ENCODE assay signal across 8 cellular contexts in the genomic region with DNA sequence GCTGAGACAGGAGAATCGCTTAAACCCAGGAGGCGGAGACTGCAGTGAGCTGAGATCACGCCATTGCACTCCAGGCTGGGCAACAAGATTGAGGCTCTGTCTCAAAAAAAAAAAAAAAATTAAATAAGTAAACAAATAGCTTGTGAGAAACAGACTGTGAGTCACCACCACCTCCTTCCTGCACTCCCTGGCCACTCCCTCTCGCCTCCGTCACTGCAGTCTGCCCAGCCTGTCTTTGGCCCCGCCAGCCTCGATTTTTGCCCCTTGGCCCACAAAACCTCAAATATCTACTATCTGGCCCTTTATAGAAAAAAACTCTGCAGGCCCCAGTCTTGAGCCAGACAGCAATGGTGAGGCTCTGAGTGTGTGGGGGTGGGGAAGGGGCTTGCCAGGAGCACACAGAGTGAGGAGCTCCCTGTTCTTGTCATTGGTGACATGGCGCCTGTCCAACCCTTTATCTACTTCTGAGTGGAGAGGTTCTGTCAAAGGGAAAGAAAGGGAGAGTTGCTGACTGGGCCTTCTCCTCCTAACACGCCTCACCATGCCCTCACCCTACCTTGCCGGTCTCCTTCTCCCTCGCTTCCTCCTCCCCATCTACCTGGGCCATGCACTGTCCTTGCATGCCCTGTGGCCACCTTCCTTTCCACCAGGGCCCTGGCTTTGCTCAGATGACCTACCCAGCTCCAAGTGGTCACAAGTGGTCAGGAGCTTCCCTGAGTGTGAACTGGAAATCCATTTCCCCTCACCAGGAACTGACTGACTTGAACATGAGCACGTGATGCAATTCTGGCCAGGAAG. TPM values are rescaled to one million over a fixed set of nuclear protein-coding genes. Genes with fewer than 3 reads are reported as not detected.
DNase-seq lines count a peak whose midpoint lies in the region; ATAC-seq and TF ChIP-seq lines count a peak whose summit lies in the region.

No MANE protein-coding gene starts in this region.

- ATAC-seq in IMR-90 (ENCODE audit: low read depth) = peak; percentile 88
- ATAC-seq in GM21619 (IDR thresholded peaks at IDR 0.05; ENCODE audit: unreplicated experiment) = no peak
- no peak for ATAC-seq in HG03432 (IDR thresholded peaks at IDR 0.05; ENCODE audit: unreplicated experiment)

- peaks cover 6% of the 10 kb centered on the region; the same call in 1 of the 2 replicates for H3K9me1 ChIP-seq in IMR-90 (ENCODE audit: insufficient read depth, low read length)

- no peak for TF ChIP-seq CTCF in IMR-90 (conservative IDR thresholded peaks at IDR 0.05; ENCODE audit: low read depth, low read length)
- no peak for TF ChIP-seq CTCF in adrenal gland (IDR thresholded peaks at IDR 0.05)
- TF ChIP-seq CTCF in tibial nerve (IDR thresholded peaks at IDR 0.05) = no peak

- CTCF ChIA-PET in IMR-90 (lab: Yijun Ruan, JAX) = no interaction called here

- dilution Hi-C loops in IMR-90 (cut with HindIII; ENCODE audit: low sequenced_read_pairs, unreplicated experiment) = no loop called here

- no peak overlapping the region for H2BK5ac ChIP-seq in IMR-90 (ENCODE audit: low read depth, low read length, poor library complexity, severe bottlenecking)

- H2BK15ac ChIP-seq in IMR-90 (ENCODE audit: low read depth, low read length) = peak overlapping the region; percentile 4; the same call in 1 of the 3 replicates

- H3K27ac ChIP-seq in ACC112 (ENCODE audit: low read depth, low read length) (peak overlapping the region; percentile 65), IMR-90 (ENCODE audit: insufficient read depth, low read length) (no peak overlapping the region), adrenal gland (peak overlapping the region; percentile 56 to 79 (median 65)), tibial nerve (peak overlapping the region in 3 of 4 donors; percentile 42 to 64 (median 44))

- peaks cover 16% of the 10 kb centered on the region for H3K4me1 ChIP-seq in ACC112 (ENCODE audit: control insufficient read depth, insufficient read depth, low read length, unreplicated experiment)
- H3K4me1 ChIP-seq in IMR-90 (ENCODE audit: control insufficient read depth, insufficient read depth, low read length) = peaks cover 9% of the 10 kb centered on the region
- H3K4me1 ChIP-seq in adrenal gland (replicated peaks in 1 of 2) = peaks cover 0 to 14% of the 10 kb centered on the region in 2 donors
- H3K4me1 ChIP-seq in tibial nerve = peaks cover 0 to 6% (median 2%) of the 10 kb centered on the region in 4 donors

- H3K79me1 ChIP-seq in IMR-90 (ENCODE audit: low read depth in 1 of 2, low read length in 2 of 2) = no peaks in the 10 kb centered on the region; a peak in 1 of 4 replicates

- no peak overlapping the region for H4K91ac ChIP-seq in IMR-90 (ENCODE audit: insufficient read depth, low read depth, low read length)

- no peak overlapping the region for H3K23ac ChIP-seq in IMR-90 (ENCODE audit: low read depth, low read length)

- H2BK120ac ChIP-seq in IMR-90 (ENCODE audit: low read depth, low read length) = no peak overlapping the region

- WGBS in IMR-90 (ENCODE audit: extremely low coverage in 2 of 2, insufficient read length in 1 of 2), 2 experiments = no CpG with 5 or more reads among the region's 12 CpGs
- WGBS in adrenal gland, 4 donors = 60 to 66% (median 62%) methylated on average over 12 of the region's 12 CpGs
- 86 to 88% methylated on average over 12 of the region's 12 CpGs for WGBS in tibial nerve, 2 donors

- H2AK5ac ChIP-seq in IMR-90 (ENCODE audit: low read depth, low read length) = peak overlapping the region; percentile 74

- no peak overlapping the region for H3K56ac ChIP-seq in IMR-90 (ENCODE audit: extremely low read depth, insufficient read depth, low read length)

- H3K9me3 ChIP-seq in IMR-90 (ENCODE audit: control insufficient read depth, insufficient read depth, low read length) (no peaks in the 10 kb centered on the region), adrenal gland (replicated peaks in 1 of 3) (no peaks in the 10 kb centered on the region), tibial nerve (no peaks in the 10 kb centered on the region)

- no peak overlapping the region for H3K4me2 ChIP-seq in IMR-90 (ENCODE audit: low read depth, low read length)

- TF ChIP-seq RAD21 in IMR-90 (IDR thresholded peaks at IDR 0.05; ENCODE audit: low read length) = no peak

- H3K4me3 ChIP-seq in ACC112 (ENCODE audit: low read depth, low read length) = no peak overlapping the region
- no peak overlapping the region for H3K4me3 ChIP-seq in IMR-90 (ENCODE audit: insufficient read depth, low read depth, low read length)
- no peak overlapping the region for H3K4me3 ChIP-seq in adrenal gland
- no peak overlapping the region for H3K4me3 ChIP-seq in tibial nerve

- no peak overlapping the region for H2BK20ac ChIP-seq in IMR-90 (ENCODE audit: low read depth, low read length)

- no peak overlapping the region for H2AFZ ChIP-seq in ACC112 (ENCODE audit: low read length, unreplicated experiment)
- peak overlapping the region; percentile 64 for H2AFZ ChIP-seq in IMR-90 (replicated peaks; ENCODE audit: low read length, poor library complexity)

- no TSS peak for BruUV-seq in IMR-90 (replicated peaks; lab: Mats Ljungman, UMichigan)

- no peak for TF ChIP-seq POLR2A in IMR-90 (IDR thresholded peaks at IDR 0.05; ENCODE audit: low read depth, low read length)
- TF ChIP-seq POLR2A in adrenal gland (IDR thresholded peaks at IDR 0.05) = no peak
- no peak for TF ChIP-seq POLR2A in tibial nerve (IDR thresholded peaks at IDR 0.05)

- no peak overlapping the region for H3K4ac ChIP-seq in IMR-90 (ENCODE audit: low read depth, low read length)

- no peak overlapping the region for H4K5ac ChIP-seq in IMR-90 (ENCODE audit: low read depth, low read length)

- H4K8ac ChIP-seq in IMR-90 (ENCODE audit: low read depth in 2 of 2, low read length in 2 of 2) = no peak overlapping the region

- no peak overlapping the region for H2AK9ac ChIP-seq in IMR-90 (replicated peaks; ENCODE audit: low read depth, low read length, poor library complexity)

- DNase-seq in IMR-90 (peak; percentile 89), adrenal gland (peak; percentile 69 to 93 (median 87)), iris pigment epithelial cell (ENCODE audit: low read depth) (peak; percentile 97), tibial nerve (ENCODE audit: low spot score in 2 of 2) (no peak), NCI-H1436 treated with DMSO at 0.1 percent for 48 hours (lab: John Stamatoyannopoulos, UW) (no peak)

- POLR2A ChIA-PET in IMR-90 (lab: Charles Lee; ENCODE audit: unreplicated experiment) = interaction anchor here (0.6 kb wide), 1 partner anchor 22 kb away, joined by 4 read pairs; a partner anchor contains a TSS

- no peak overlapping the region; the same call in 1 of the 2 replicates for H3K18ac ChIP-seq in IMR-90 (ENCODE audit: low read depth, low read length)

- no peak for TF ChIP-seq EP300 in tibial nerve (IDR thresholded peaks at IDR 0.05)

- in situ Hi-C loops in IMR-90 (cut with MboI; ENCODE audit: low sequenced_read_pairs) = no loop called here

- H3K36me3 ChIP-seq in ACC112 (ENCODE audit: insufficient read depth, low read length) = peaks cover 2% of the 10 kb centered on the region
- H3K36me3 ChIP-seq in IMR-90 (ENCODE audit: control insufficient read depth, insufficient read depth, low read length) = no peaks in the 10 kb centered on the region
- peaks cover 0 to 4% of the 10 kb centered on the region in 2 donors for H3K36me3 ChIP-seq in adrenal gland (replicated peaks in 1 of 2)
- peaks cover 0 to 22% (median 0%) of the 10 kb centered on the region in 3 donors for H3K36me3 ChIP-seq in tibial nerve

- H3K79me2 ChIP-seq in ACC112 (ENCODE audit: control insufficient read depth, insufficient read depth, low read length, unreplicated experiment) = peaks cover 6% of the 10 kb centered on the region

- H4K20me1 ChIP-seq in IMR-90 (ENCODE audit: insufficient read depth, low read length) = peaks cover 3% of the 10 kb centered on the region; the same call in 1 of the 2 replicates

- H3K27me3 ChIP-seq in ACC112 (ENCODE audit: insufficient read depth, low read length) (no peaks in the 10 kb centered on the region), IMR-90 (ENCODE audit: control insufficient read depth, insufficient read depth, low read length) (peaks cover 8% of the 10 kb centered on the region), adrenal gland (no peaks in the 10 kb centered on the region), tibial nerve (no peaks in the 10 kb centered on the region)

- intact Hi-C loops in IMR-90 (cut with micrococcal nuclease) (no loop called here), adrenal gland (cut with DNase I) (no loop called here)

- no peak overlapping the region for H3K9ac ChIP-seq in IMR-90 (ENCODE audit: low read depth, low read length)

- no peak overlapping the region for H3K14ac ChIP-seq in IMR-90 (replicated peaks; ENCODE audit: low read depth, low read length)

TF ChIP-seq in IMR-90, 13 proteins besides CTCF, POLR2A, EP300 and RAD21:
- TF ChIP-seq SMC3 (IDR thresholded peaks at IDR 0.05; ENCODE audit: low read depth, low read length) (no peak), MXI1 (IDR thresholded peaks at IDR 0.05; ENCODE audit: borderline replicate concordance, low read depth, low read length) (no peak), FOS (IDR thresholded peaks at IDR 0.05; ENCODE audit: low read depth, low read length) (peak; percentile 41; the same call in 1 of the 2 replicates)
TF ChIP-seq in IMR-90: peak in this region for 1.

RNA-seq across cellular contexts. Expression of a gene that starts 22.1 kb away (rescaled TPM):
- total RNA-seq in IMR-90 (2012; rRNA removed) (18.9 and 19.2 TPM in 2 replicates), adrenal gland (100 to 1,000 TPM in 7 of 8 donors, 10 to 100 TPM in 1; 84.5 to 153 (median 125) TPM), tibial nerve (10 to 100 TPM; 61.8 to 77.3 (median 72.6) TPM)
- polyA plus RNA-seq in IMR-90 (2012; rRNA removed) (37.9 and 39.3 TPM in 2 replicates), adrenal gland (10 to 100 TPM; 66.6 to 93.4 (median 81.8) TPM)
- polyA plus RNA-seq in IMR-90 (2012; cell fraction: cytosol; rRNA removed) = 29.3 and 30.0 TPM in 2 replicates
- polyA plus RNA-seq in IMR-90 (2012; cell fraction: nucleus; rRNA removed; ENCODE audit: low replicate concordance) = 23.0 and 24.2 TPM in 2 replicates

Comparison
In these comparisons a context has a peak if more than half of its experiments do, and no peak if none do; other contexts are left out.
1. DNase-seq: peak in IMR-90 (single experiment), adrenal gland (7 of 7) and iris pigment epithelial cell (single experiment); none in tibial nerve (0 of 2) and NCI-H1436 treated with DMSO at 0.1 percent for 48 hours (single experiment).